In the genomic region with DNA sequence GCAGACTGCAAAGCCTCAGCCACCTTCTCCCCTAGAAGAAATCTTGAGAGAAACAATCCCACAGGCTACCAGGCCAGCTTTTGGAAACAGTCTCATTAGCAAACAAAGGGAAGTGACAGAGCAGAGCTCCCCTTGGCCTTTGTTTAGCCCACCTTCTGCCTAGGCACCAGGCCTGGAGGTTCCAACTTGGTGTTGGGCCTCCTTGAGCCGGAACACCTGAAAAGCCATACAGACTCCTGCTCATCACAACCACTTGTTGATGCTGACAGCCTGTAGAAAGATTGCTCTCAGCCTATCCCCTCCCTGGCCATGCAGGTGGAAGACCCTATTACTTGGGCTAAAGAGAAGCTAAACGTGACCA, we compare ENCODE assay signal across 19 cellular contexts. TPM values are rescaled to one million over a fixed set of nuclear protein-coding genes. Genes with fewer than 3 reads are reported as not detected.
DNase-seq lines count a peak whose midpoint lies in the region; ATAC-seq and TF ChIP-seq lines count a peak whose summit lies in the region.
"Had no signal": no experiment of that assay in that cellular context is flagged by ENCODE, and none has a peak within 500 bp of the region (broad histone marks: within the 10 kb centered on the region; RNA-seq: fewer than 3 reads in every experiment).

No MANE protein-coding gene starts in this region.

- no peak for TF ChIP-seq EP300 in sigmoid colon (IDR thresholded peaks at IDR 0.05)

- H3K36me3 Mint-ChIP-seq in endodermal cell (ENCODE audit: low read depth) = peaks cover 9% of the 10 kb centered on the region

- H3K27ac Mint-ChIP-seq in endodermal cell = no peak overlapping the region
- H3K27ac Mint-ChIP-seq: CD4-positive, alpha-beta T cell had no signal

- H3K27me3 ChIP-seq in endodermal cell (ENCODE audit: control insufficient read depth, insufficient read depth, low read length, poor library complexity, severe bottlenecking) (no peaks in the 10 kb centered on the region), sigmoid colon (no peaks in the 10 kb centered on the region), prostate gland (replicated peaks; ENCODE audit: insufficient read depth) (no peaks in the 10 kb centered on the region)
- H3K27me3 ChIP-seq: BLaER1, MG63, SJCRH30 had no signal

- H3K9me3 ChIP-seq in endodermal cell (ENCODE audit: control insufficient read depth, low read length) = no peaks in the 10 kb centered on the region
- H3K9me3 ChIP-seq in sigmoid colon = no peaks in the 10 kb centered on the region
- H3K9me3 ChIP-seq in prostate gland = no peaks in the 10 kb centered on the region
- H3K9me3 ChIP-seq: BLaER1, MG63, SJCRH30 had no signal

- no peaks in the 10 kb centered on the region for H3K9me3 Mint-ChIP-seq in endodermal cell
- H3K9me3 Mint-ChIP-seq: CD4-positive, alpha-beta T cell had no signal

- peaks cover 8% of the 10 kb centered on the region for H3K36me3 ChIP-seq in endodermal cell (ENCODE audit: control insufficient read depth, insufficient read depth, low read length)
- H3K36me3 ChIP-seq in sigmoid colon = no peaks in the 10 kb centered on the region
- no peaks in the 10 kb centered on the region for H3K36me3 ChIP-seq in prostate gland
- H3K36me3 ChIP-seq: MG63 had no signal

- H3K4me1 Mint-ChIP-seq in endodermal cell = peaks cover 18% of the 10 kb centered on the region

- H3K27me3 Mint-ChIP-seq in endodermal cell (ENCODE audit: insufficient read depth) = peaks cover 2% of the 10 kb centered on the region
- H3K27me3 Mint-ChIP-seq: CD4-positive, alpha-beta T cell had no signal

- no peak overlapping the region for H3K4me3 ChIP-seq in endodermal cell (ENCODE audit: low read length)
- H3K4me3 ChIP-seq in sigmoid colon = no peak overlapping the region
- no peak overlapping the region for H3K4me3 ChIP-seq in prostate gland
- H3K4me3 ChIP-seq: BLaER1, MG63, SJCRH30 had no signal

- peak; percentile 53 for DNase-seq in cardiac septum (ENCODE audit: low spot score)
- no peak for DNase-seq in Right ventricle myocardium superior
- peak; percentile 35 for DNase-seq in endodermal cell
- peak; percentile 21 for DNase-seq in sigmoid colon
- no peak for DNase-seq in prostate gland (ENCODE audit: low spot score)
- no peak for DNase-seq in activated CD4-positive, alpha-beta T cell treated with anti-CD3 and anti-CD28 coated beads for 48 hours
- DNase-seq: CD4-positive, alpha-beta T cell; IMR-90; KG1; MG63; NCI-H1105 treated with DMSO at 0.1 percent for 48 hours; NCI-H2029; NCI-H446; NCI-H524 treated with DMSO at 0.1 percent for 48 hours; NCI-H774; PC-3; SJCRH30 had no signal

- TF ChIP-seq CTCF in endodermal cell (conservative IDR thresholded peaks at IDR 0.05) = no peak
- TF ChIP-seq CTCF in sigmoid colon (IDR thresholded peaks at IDR 0.05) = no peak
- no peak for TF ChIP-seq CTCF in prostate gland (IDR thresholded peaks at IDR 0.05)

- H3K27ac ChIP-seq in endodermal cell (ENCODE audit: low read depth, low read length) (no peak overlapping the region), sigmoid colon (no peak overlapping the region), prostate gland (no peak overlapping the region)
- H3K27ac ChIP-seq: BLaER1, SJCRH30 had no signal

- WGBS in endodermal cell (ENCODE audit: insufficient coverage in 1 of 2, insufficient read length in 1 of 2), 2 experiments = 86 to 100% methylated on average over 1 to 2 of the region's 2 CpGs
- 95% methylated on average over 2 of the region's 2 CpGs for WGBS in sigmoid colon, 2 donors
- WGBS in prostate gland = 98% methylated on average over 2 of the region's 2 CpGs

- H3K9ac ChIP-seq in endodermal cell (ENCODE audit: extremely low read depth, low read length, poor library complexity, severe bottlenecking) = no peak overlapping the region
- H3K9ac ChIP-seq: BLaER1 had no signal

- TF ChIP-seq POLR2A in sigmoid colon (IDR thresholded peaks at IDR 0.05) (no peak), prostate gland (IDR thresholded peaks at IDR 0.05) (no peak)

- intact Hi-C loops in cardiac septum (cut with DNase I) (no loop called here), Right ventricle myocardium superior (cut with DNase I) (no loop called here), sigmoid colon (cut with DNase I) (no loop called here), prostate gland (cut with DNase I) (no loop called here)

- ATAC-seq in Right ventricle myocardium superior (ENCODE audit: poor library complexity) = no peak
- ATAC-seq in GM21526 (IDR thresholded peaks at IDR 0.05; ENCODE audit: low FRiP score, unreplicated experiment) = no peak
- ATAC-seq: PC-3 had no signal

- H3K4me3 Mint-ChIP-seq in endodermal cell = no peak overlapping the region
- H3K4me3 Mint-ChIP-seq: CD4-positive, alpha-beta T cell had no signal

- H3K4me1 ChIP-seq in endodermal cell (ENCODE audit: control insufficient read depth, insufficient read depth, low read length) = no peaks in the 10 kb centered on the region
- H3K4me1 ChIP-seq in sigmoid colon = peaks cover 0 to 34% (median 32%) of the 10 kb centered on the region in 4 donors
- no peaks in the 10 kb centered on the region for H3K4me1 ChIP-seq in prostate gland (replicated peaks)

RNA-seq across cellular contexts. Expression of gene KCNQ1OT1, which starts 26.6 kb away (rescaled TPM):
- 0.57 TPM for total RNA-seq in cardiac septum
- 0.35 TPM for total RNA-seq in Right ventricle myocardium superior
- 1 to 10 TPM; 5.2 to 6.9 TPM for total RNA-seq in endodermal cell
- polyA plus RNA-seq in endodermal cell (2013, experiment 1 of 2) = 0.71 TPM
- polyA plus RNA-seq in endodermal cell (2013, experiment 2 of 2) = 0.99 TPM
- 1 to 10 TPM in 3 of 4 donors, under 1 TPM in 1; 0.99 to 3.6 (median 1.4) TPM for total RNA-seq in sigmoid colon
- under 1 TPM; under 0.01 to 0.32 (median under 0.01) TPM for polyA plus RNA-seq in sigmoid colon
- total RNA-seq in prostate gland = 1 to 10 TPM; 1.0 to 2.1 TPM

Comparison
In these comparisons a context has a peak if more than half of its experiments do, and no peak if none do; other contexts are left out.
1. DNase-seq: peak in cardiac septum (single experiment), endodermal cell (single experiment) and sigmoid colon (single experiment); none in Right ventricle myocardium superior (single experiment), prostate gland (single experiment) and activated CD4-positive, alpha-beta T cell treated with anti-CD3 and anti-CD28 coated beads for 48 hours (single experiment).